ENCODE assay signal across 24 cellular contexts in genomic region chr22:49672013-49672516, GRCh38.
DNase-seq lines count a peak whose midpoint lies in the region; ATAC-seq and TF ChIP-seq lines count a peak whose summit lies in the region.
"Had no signal": no experiment of that assay in that cellular context is flagged by ENCODE, and none has a peak within 500 bp of the region (broad histone marks: within the 10 kb centered on the region; RNA-seq: fewer than 3 reads in every experiment).

No MANE protein-coding gene starts in this region.

- peak overlapping the region; percentile 47 for H3K4me3 ChIP-seq in iPS-15b (ENCODE audit: low read depth, low read length)
- H3K4me3 ChIP-seq in neural progenitor cell = peak overlapping the region; percentile 53
- H3K4me3 ChIP-seq: A549, BLaER1, MG63, SJCRH30, suprapubic skin, vagina had no signal

- no peaks in the 10 kb centered on the region for H3K9me3 Mint-ChIP-seq in activated CD8-positive, alpha-beta memory T cell treated with anti-CD3 and anti-CD28 coated beads, Interleukin-2, amount 10 ng/mL, durations not matched to agents 7 days and 5 days (ENCODE audit: low read depth)
- H3K9me3 Mint-ChIP-seq in IgD-negative memory B cell (peaks cover 0 to 3% (median 0%) of the 10 kb centered on the region in 3 donors), neural progenitor cell (peaks cover 6% of the 10 kb centered on the region)
- H3K9me3 Mint-ChIP-seq: activated naive CD8-positive, alpha-beta T cell treated with anti-CD3 and anti-CD28 coated beads, Interleukin-2, amount 10 ng/mL, durations not matched to agents 7 days and 5 days; T-helper 1 cell treated with Interleukin-12 subunit alpha and Interleukin-12 subunit beta and Interleukin-4 antibody, amounts not matched to agents 30 μg/mL and 1 μg/mL, for 36 hours had no signal

- H3K27me3 Mint-ChIP-seq in activated CD8-positive, alpha-beta memory T cell treated with anti-CD3 and anti-CD28 coated beads, Interleukin-2, amount 10 ng/mL, durations not matched to agents 7 days and 5 days = peaks cover 43% of the 10 kb centered on the region
- H3K27me3 Mint-ChIP-seq in IgD-negative memory B cell = peaks cover 18% of the 10 kb centered on the region
- H3K27me3 Mint-ChIP-seq in neural progenitor cell (ENCODE audit: insufficient read depth, low read depth) = peaks cover 40% of the 10 kb centered on the region

- H3K4me3 Mint-ChIP-seq in activated CD8-positive, alpha-beta memory T cell treated with anti-CD3 and anti-CD28 coated beads, Interleukin-2, amount 10 ng/mL, durations not matched to agents 7 days and 5 days = no peak overlapping the region
- H3K4me3 Mint-ChIP-seq in IgD-negative memory B cell (peak overlapping the region in 3 of 4 donors; percentile 75 to 90 (median 87)), neural progenitor cell (peak overlapping the region; percentile 78)

- no peaks in the 10 kb centered on the region for H3K36me3 ChIP-seq in iPS-15b (ENCODE audit: control insufficient read depth, insufficient read depth, low read length)
- H3K36me3 ChIP-seq in neural progenitor cell = no peaks in the 10 kb centered on the region
- H3K36me3 ChIP-seq: BLaER1, MG63, SJCRH30, suprapubic skin, vagina had no signal

- H3K4me1 ChIP-seq in iPS-15b (ENCODE audit: control insufficient read depth, insufficient read depth, low read length) = peaks cover 2% of the 10 kb centered on the region
- H3K4me1 ChIP-seq in neural progenitor cell = peaks cover 20% of the 10 kb centered on the region
- H3K4me1 ChIP-seq: A549 had no signal

- no peak overlapping the region for H2AFZ ChIP-seq in neural progenitor cell (replicated peaks)

- H3K27ac ChIP-seq in neural progenitor cell = no peak overlapping the region
- H3K27ac ChIP-seq: A549, BLaER1, SJCRH30, suprapubic skin, vagina had no signal

- peak; percentile 31 for DNase-seq in activated CD8-positive, alpha-beta memory T cell treated with anti-CD3 and anti-CD28 coated beads, Interleukin-2, amount 10 ng/mL, durations not matched to agents 7 days and 5 days
- no peak for DNase-seq in activated CD8-positive, alpha-beta memory T cell treated with anti-CD3 and anti-CD28 coated beads, Interleukin-2, amount 50 U/mL, for 4 hours
- no peak for DNase-seq in neural progenitor cell (ENCODE audit: low spot score)
- no peak for DNase-seq in NCI-H2171 (lab: John Stamatoyannopoulos, UW)
- DNase-seq in A172 (ENCODE audit: low spot score) = no peak
- no peak for DNase-seq in kidney tubule cell (ENCODE audit: low spot score)
- DNase-seq: activated CD4-positive, alpha-beta T cell treated with anti-CD3 and anti-CD28 coated beads, Interleukin-2, amount 50 U/mL, for 1 hour; activated naive CD8-positive, alpha-beta T cell treated with anti-CD3 and anti-CD28 coated beads, Interleukin-2, amount 10 ng/mL, durations not matched to agents 7 days and 5 days; DMS 273 treated with DMSO at 0.1 percent for 48 hours; GDM1; MG63; midbrain; NCI-H146; NCI-H226; occipital lobe; SJCRH30 had no signal

- H3F3A ChIP-seq in neural progenitor cell (ENCODE audit: low read depth) = peaks cover 13% of the 10 kb centered on the region

- CTCF ChIA-PET in activated CD8-positive, alpha-beta memory T cell treated with anti-CD3 and anti-CD28 coated beads, Interleukin-2, amount 10 ng/mL, durations not matched to agents 7 days and 5 days (lab: Charles Lee) = no interaction called here

- TF ChIP-seq CTCF in neural progenitor cell (IDR thresholded peaks at IDR 0.05) = no peak

- H3K9me3 ChIP-seq in iPS-15b (ENCODE audit: control insufficient read depth, insufficient read depth, low read length) = no peaks in the 10 kb centered on the region
- H3K9me3 ChIP-seq in neural progenitor cell (ENCODE audit: low read depth) = no peaks in the 10 kb centered on the region
- H3K9me3 ChIP-seq: A549, MG63, SJCRH30, suprapubic skin, vagina had no signal

- H3K27ac Mint-ChIP-seq in activated CD8-positive, alpha-beta memory T cell treated with anti-CD3 and anti-CD28 coated beads, Interleukin-2, amount 10 ng/mL, durations not matched to agents 7 days and 5 days = no peak overlapping the region
- H3K27ac Mint-ChIP-seq in IgD-negative memory B cell (no peak overlapping the region), neural progenitor cell (no peak overlapping the region)
- H3K27ac Mint-ChIP-seq: activated naive CD8-positive, alpha-beta T cell treated with anti-CD3 and anti-CD28 coated beads, Interleukin-2, amount 10 ng/mL, durations not matched to agents 7 days and 5 days; T-helper 1 cell treated with Interleukin-12 subunit alpha and Interleukin-12 subunit beta and Interleukin-4 antibody, amounts not matched to agents 30 μg/mL and 1 μg/mL, for 36 hours had no signal

- no peak for ATAC-seq in activated CD8-positive, alpha-beta memory T cell treated with anti-CD3 and anti-CD28 coated beads, Interleukin-2, amount 10 ng/mL, durations not matched to agents 7 days and 5 days
- ATAC-seq: A549, left lobe of liver had no signal

- H3K79me2 ChIP-seq in neural progenitor cell (ENCODE audit: low read depth) = no peaks in the 10 kb centered on the region

- peaks cover 7% of the 10 kb centered on the region for H4K20me1 ChIP-seq in neural progenitor cell (ENCODE audit: low read depth)
- H4K20me1 ChIP-seq: BLaER1 had no signal

- H3K4me1 Mint-ChIP-seq in activated CD8-positive, alpha-beta memory T cell treated with anti-CD3 and anti-CD28 coated beads, Interleukin-2, amount 10 ng/mL, durations not matched to agents 7 days and 5 days = peaks cover 8% of the 10 kb centered on the region
- H3K4me1 Mint-ChIP-seq in IgD-negative memory B cell = peaks cover 9 to 11% (median 10%) of the 10 kb centered on the region in 3 donors
- peaks cover 14% of the 10 kb centered on the region for H3K4me1 Mint-ChIP-seq in neural progenitor cell

- peaks cover 1% of the 10 kb centered on the region for H3K36me3 Mint-ChIP-seq in activated CD8-positive, alpha-beta memory T cell treated with anti-CD3 and anti-CD28 coated beads, Interleukin-2, amount 10 ng/mL, durations not matched to agents 7 days and 5 days
- H3K36me3 Mint-ChIP-seq in IgD-negative memory B cell (no peaks in the 10 kb centered on the region), neural progenitor cell (no peaks in the 10 kb centered on the region)
- H3K36me3 Mint-ChIP-seq: activated naive CD8-positive, alpha-beta T cell treated with anti-CD3 and anti-CD28 coated beads, Interleukin-2, amount 10 ng/mL, durations not matched to agents 7 days and 5 days had no signal

- H3K9ac ChIP-seq in iPS-15b (ENCODE audit: low read depth, low read length) (no peak overlapping the region), neural progenitor cell (no peak overlapping the region)
- H3K9ac ChIP-seq: BLaER1 had no signal

- H3K27me3 ChIP-seq in iPS-15b (ENCODE audit: control insufficient read depth, insufficient read depth, low read length) = peaks cover 46% of the 10 kb centered on the region
- H3K27me3 ChIP-seq in neural progenitor cell = peaks cover 72% of the 10 kb centered on the region

- H3K4me2 ChIP-seq in neural progenitor cell = peak overlapping the region; percentile 93
- H3K4me2 ChIP-seq: A549, BLaER1 had no signal
